ENCODE assay signal across 28 cellular contexts in the genomic region with DNA sequence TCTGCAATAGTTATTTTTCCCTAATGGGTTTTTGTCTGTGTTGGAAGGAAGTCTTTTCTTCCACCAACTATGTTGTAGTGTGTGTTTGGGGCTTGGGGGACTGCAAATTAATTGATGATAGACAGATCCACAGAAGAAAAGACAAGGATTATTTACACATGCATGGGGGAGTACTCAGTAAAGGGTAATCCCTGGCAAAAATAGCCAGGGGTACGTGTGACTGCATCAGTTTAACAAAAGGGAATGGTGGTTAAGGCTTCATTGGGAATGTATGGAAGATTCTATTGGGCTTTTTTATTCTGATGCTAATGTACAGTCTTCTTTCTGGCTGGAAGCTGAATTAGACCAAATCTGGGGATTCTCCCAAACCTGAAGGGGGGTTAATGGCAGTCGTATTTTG. TPM values are rescaled to one million over a fixed set of nuclear protein-coding genes. Genes with fewer than 3 reads are reported as not detected.
DNase-seq lines count a peak whose midpoint lies in the region; ATAC-seq and TF ChIP-seq lines count a peak whose summit lies in the region.
"Had no signal": no experiment of that assay in that cellular context is flagged by ENCODE, and none has a peak within 500 bp of the region (broad histone marks: within the 10 kb centered on the region; RNA-seq: fewer than 3 reads in every experiment).

No MANE protein-coding gene starts in this region.

- H3K4me3 Mint-ChIP-seq in T-helper 17 cell (no peak overlapping the region), endodermal cell (no peak overlapping the region), nephron progenitor cell (peak overlapping the region; percentile 1)
- H3K4me3 Mint-ChIP-seq: activated CD4-positive, alpha-beta T cell treated with anti-CD3 and anti-CD28 coated beads, Interleukin-2, amount 10 ng/mL, durations not matched to agents 7 days and 5 days; activated CD8-positive, alpha-beta memory T cell treated with anti-CD3 and anti-CD28 coated beads, Interleukin-2, amount 10 ng/mL, durations not matched to agents 7 days and 5 days; activated T-helper 1 cell treated with anti-CD3 and anti-CD28 coated beads, Interleukin-12 subunit alpha, Interleukin-12 subunit beta, Interleukin-2, Interleukin-4 antibody, amounts not matched to agents 30 ng/mL and 10 ng/mL and 1 ng/mL, durations not matched to agents 14 hours and 24 hours and 36 hours; CD4-positive, alpha-beta T cell; stimulated activated effector memory CD8-positive, alpha-beta T cell treated with anti-CD3 and anti-CD28 coated beads, Interleukin-12 subunit alpha, Interleukin-12 subunit beta, amount 100 ng/mL, for 72 hours had no signal

- ATAC-seq in T-helper 17 cell (no peak), HG03097 (IDR thresholded peaks at IDR 0.05; ENCODE audit: low FRiP score, unreplicated experiment) (no peak), HG03571 (IDR thresholded peaks at IDR 0.05; ENCODE audit: unreplicated experiment) (no peak), HG02885 (IDR thresholded peaks at IDR 0.05; ENCODE audit: poor library complexity, unreplicated experiment) (no peak)
- ATAC-seq: activated CD8-positive, alpha-beta memory T cell treated with anti-CD3 and anti-CD28 coated beads, Interleukin-2, amount 10 ng/mL, durations not matched to agents 7 days and 5 days; activated naive CD4-positive, alpha-beta T cell treated with anti-CD3 and anti-CD28 coated beads, Interleukin-2, amount 50 U/mL, for 72 hours; HCT116; stimulated activated effector memory CD8-positive, alpha-beta T cell treated with anti-CD3 and anti-CD28 coated beads, Interleukin-12 subunit alpha, Interleukin-12 subunit beta, amount 100 ng/mL, for 72 hours had no signal

- no peaks in the 10 kb centered on the region for H3K36me3 Mint-ChIP-seq in T-helper 17 cell (ENCODE audit: low read depth)
- no peaks in the 10 kb centered on the region for H3K36me3 Mint-ChIP-seq in endodermal cell (ENCODE audit: low read depth)
- H3K36me3 Mint-ChIP-seq in nephron progenitor cell (ENCODE audit: low read depth): peaks cover 6% of the 10 kb centered on the region

- H3K27me3 Mint-ChIP-seq in T-helper 17 cell (no peaks in the 10 kb centered on the region), endodermal cell (ENCODE audit: insufficient read depth) (peaks cover 2% of the 10 kb centered on the region), nephron progenitor cell (ENCODE audit: low read depth, poor library complexity) (peaks cover 9% of the 10 kb centered on the region)
- H3K27me3 Mint-ChIP-seq: activated CD4-positive, alpha-beta T cell treated with anti-CD3 and anti-CD28 coated beads, Interleukin-2, amount 10 ng/mL, durations not matched to agents 7 days and 5 days; activated CD8-positive, alpha-beta memory T cell treated with anti-CD3 and anti-CD28 coated beads, Interleukin-2, amount 10 ng/mL, durations not matched to agents 7 days and 5 days; CD4-positive, alpha-beta T cell had no signal

- no peak for DNase-seq in T-helper 17 cell
- no peak for DNase-seq in endodermal cell
- DNase-seq in nephron progenitor cell: no peak
- DNase-seq in AG20443 (ENCODE audit: low spot score): no peak
- DNase-seq: activated CD4-positive, alpha-beta T cell treated with anti-CD3 and anti-CD28 coated beads, Interleukin-2, amount 10 ng/mL, durations not matched to agents 7 days and 5 days; activated CD8-positive, alpha-beta memory T cell treated with anti-CD3 and anti-CD28 coated beads, Interleukin-2, amount 10 ng/mL, durations not matched to agents 7 days and 5 days; CD4-positive, alpha-beta T cell; DMS153; effector memory CD4-positive, alpha-beta T cell; esophagus squamous epithelium; GDM1; KG1; NCI-H1048; NCI-H187 treated with DMSO at 0.1 percent for 48 hours; Peyer's patch; SJCRH30; stimulated activated CD4-positive, alpha-beta T cell treated with anti-CD3 and anti-CD28 coated beads, Interleukin-2, amount 100 ng/mL, for 24 hours; T-helper 1 cell; testis; uterus had no signal

- TF ChIP-seq CTCF in endodermal cell (conservative IDR thresholded peaks at IDR 0.05) (no peak), nephron progenitor cell (IDR thresholded peaks at IDR 0.05) (no peak)

- peak overlapping the region; percentile 34 for H3K9ac ChIP-seq in ES-I3 (ENCODE audit: low read depth, low read length)
- no peak overlapping the region for H3K9ac ChIP-seq in endodermal cell (ENCODE audit: extremely low read depth, low read length, poor library complexity, severe bottlenecking)

- peaks cover 39% of the 10 kb centered on the region for H3K9me3 Mint-ChIP-seq in endodermal cell
- H3K9me3 Mint-ChIP-seq in nephron progenitor cell: peaks cover 15% of the 10 kb centered on the region
- H3K9me3 Mint-ChIP-seq: CD4-positive, alpha-beta T cell; stimulated activated effector memory CD8-positive, alpha-beta T cell treated with anti-CD3 and anti-CD28 coated beads, Interleukin-12 subunit alpha, Interleukin-12 subunit beta, amount 100 ng/mL, for 72 hours had no signal

- H3K9me3 ChIP-seq in ES-I3 (ENCODE audit: control insufficient read depth, insufficient read depth, low read length): 0 out of 2 replicates have a peak, but pooled peaks cover 3% of the 10 kb centered on the region
- H3K9me3 ChIP-seq in T-helper 17 cell (ENCODE audit: control insufficient read depth, low read length, poor library complexity, severe bottlenecking): no peaks in the 10 kb centered on the region
- peaks cover 29% of the 10 kb centered on the region for H3K9me3 ChIP-seq in endodermal cell (ENCODE audit: control insufficient read depth, low read length)
- H3K9me3 ChIP-seq: esophagus squamous epithelium, Peyer's patch, SJCRH30, testis, uterus had no signal

- WGBS in endodermal cell (ENCODE audit: insufficient coverage in 1 of 2, insufficient read length in 1 of 2), 2 experiments: 61 to 70% methylated on average over 1 to 2 of the region's 2 CpGs

- H3K27ac Mint-ChIP-seq in T-helper 17 cell: peak overlapping the region; percentile 95
- no peak overlapping the region for H3K27ac Mint-ChIP-seq in endodermal cell
- H3K27ac Mint-ChIP-seq in nephron progenitor cell: no peak overlapping the region
- H3K27ac Mint-ChIP-seq: activated CD8-positive, alpha-beta memory T cell treated with anti-CD3 and anti-CD28 coated beads, Interleukin-2, amount 10 ng/mL, durations not matched to agents 7 days and 5 days; activated naive CD4-positive, alpha-beta T cell treated with anti-CD3 and anti-CD28 coated beads, Interleukin-2, amount 50 U/mL, for 72 hours; activated T-helper 1 cell treated with anti-CD3 and anti-CD28 coated beads, Interleukin-12 subunit alpha, Interleukin-12 subunit beta, Interleukin-2, Interleukin-4 antibody, amounts not matched to agents 30 ng/mL and 10 ng/mL and 1 ng/mL, durations not matched to agents 14 hours and 24 hours and 36 hours; CD4-positive, alpha-beta T cell; stimulated activated effector memory CD8-positive, alpha-beta T cell treated with anti-CD3 and anti-CD28 coated beads, Interleukin-12 subunit alpha, Interleukin-12 subunit beta, amount 100 ng/mL, for 72 hours had no signal

- peak overlapping the region; percentile 36 for H3K27ac ChIP-seq in endodermal cell (ENCODE audit: low read depth, low read length)
- H3K27ac ChIP-seq: esophagus squamous epithelium, Peyer's patch, SJCRH30, testis had no signal

- H3K4me1 ChIP-seq in ES-I3 (ENCODE audit: insufficient read depth, low read length): peaks cover 18% of the 10 kb centered on the region
- H3K4me1 ChIP-seq in endodermal cell (ENCODE audit: control insufficient read depth, insufficient read depth, low read length): no peaks in the 10 kb centered on the region
- H3K4me1 ChIP-seq: Peyer's patch, SJCRH30, uterus had no signal

- H3K4me1 Mint-ChIP-seq in T-helper 17 cell (peaks cover 20% of the 10 kb centered on the region), endodermal cell (peaks cover 22% of the 10 kb centered on the region), nephron progenitor cell (peaks cover 33% of the 10 kb centered on the region)

- H3K4me3 ChIP-seq in endodermal cell (ENCODE audit: low read length): no peak overlapping the region
- H3K4me3 ChIP-seq: esophagus squamous epithelium, Peyer's patch, SJCRH30, testis had no signal

- no peaks in the 10 kb centered on the region for H3K27me3 ChIP-seq in endodermal cell (ENCODE audit: control insufficient read depth, insufficient read depth, low read length, poor library complexity, severe bottlenecking)
- H3K27me3 ChIP-seq: esophagus squamous epithelium, Peyer's patch, SJCRH30, testis, uterus had no signal

- no peaks in the 10 kb centered on the region for H3K36me3 ChIP-seq in ES-I3 (ENCODE audit: insufficient read depth, low read length)
- H3K36me3 ChIP-seq in endodermal cell (ENCODE audit: control insufficient read depth, insufficient read depth, low read length): no peaks in the 10 kb centered on the region
- H3K36me3 ChIP-seq: esophagus squamous epithelium, Peyer's patch, SJCRH30, uterus had no signal

RNA-seq across cellular contexts. Expression of gene FEZ1, which starts 20.2 kb away (rescaled TPM):
- 1 to 10 TPM; 1.1 to 1.6 TPM for total RNA-seq in T-helper 17 cell
- 10 to 100 TPM; 11.5 to 13.7 TPM for total RNA-seq in endodermal cell
- polyA plus RNA-seq in endodermal cell (2013, experiment 1 of 2): 152 TPM
- 151 TPM for polyA plus RNA-seq in endodermal cell (2013, experiment 2 of 2)
- total RNA-seq: CD4-positive, alpha-beta T cell had no signal

RNA-seq across cellular contexts. Expression of gene EI24, which starts 53.0 kb away (rescaled TPM):
- total RNA-seq in T-helper 17 cell (10 to 100 TPM; 19.4 to 21.9 TPM), endodermal cell (100 to 1,000 TPM; 102 to 110 TPM)
- 105 TPM for polyA plus RNA-seq in endodermal cell (2013, experiment 1 of 2)
- polyA plus RNA-seq in endodermal cell (2013, experiment 2 of 2): 97.5 TPM

Comparison
In these comparisons a context has a peak if more than half of its experiments do, and no peak if none do; other contexts are left out.
1. RNA of gene FEZ1, which starts 20.2 kb away (total RNA-seq): 11.5 to 13.7 TPM in endodermal cell; 1.1 to 1.6 TPM in T-helper 17 cell; every median in the first group is over 4 times any median in the second.
2. RNA of gene EI24, which starts 53.0 kb away (total RNA-seq): 102 to 110 TPM in endodermal cell; 19.4 to 21.9 TPM in T-helper 17 cell; every median in the first group is over 4 times any median in the second.